24 cellular contexts compared by ENCODE assay signal in the genomic region with DNA sequence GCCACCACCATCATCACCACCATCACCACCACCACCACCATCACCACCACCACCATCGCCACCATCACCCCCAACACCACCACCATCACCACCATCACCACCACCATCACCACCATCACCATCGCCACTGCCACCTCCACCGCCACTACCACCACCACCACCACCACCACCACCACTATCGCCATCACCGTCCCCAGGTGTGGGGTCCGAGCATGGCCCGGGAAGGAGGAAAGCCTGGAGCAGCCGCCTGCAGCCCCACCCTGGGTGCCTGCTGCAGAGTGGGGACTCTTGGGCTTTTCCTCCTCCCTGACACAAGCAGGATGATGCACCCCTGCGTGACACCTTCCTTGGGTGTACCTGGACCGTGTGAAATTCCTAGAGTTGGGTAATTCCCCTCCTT. TPM values are rescaled to one million over a fixed set of nuclear protein-coding genes. Genes with fewer than 3 reads are reported as not detected.
DNase-seq lines count a peak whose midpoint lies in the region; ATAC-seq, FAIRE-seq and TF ChIP-seq lines count a peak whose summit lies in the region.
"Had no signal": no experiment of that assay in that cellular context is flagged by ENCODE, and none has a peak within 500 bp of the region (broad histone marks: within the 10 kb centered on the region; RNA-seq: fewer than 3 reads in every experiment).

No MANE protein-coding gene starts in this region.

- peak; percentile 7 for FAIRE-seq in bronchial epithelial cell (lab: Jason Lieb, UNC)
- FAIRE-seq: GM12892, RCC 7860 had no signal

- ATAC-seq in activated naive CD4-positive, alpha-beta T cell treated with anti-CD3 and anti-CD28 coated beads, Interleukin-2, amount 50 U/mL, for 72 hours, result no peak
- ATAC-seq in stimulated activated effector memory CD8-positive, alpha-beta T cell treated with anti-CD3 and anti-CD28 coated beads, Interleukin-12 subunit alpha, Interleukin-12 subunit beta, amount 100 ng/mL, for 72 hours, result no peak

- peaks cover 1% of the 10 kb centered on the region for H3K36me3 Mint-ChIP-seq in activated naive CD4-positive, alpha-beta T cell treated with anti-CD3 and anti-CD28 coated beads, Interleukin-2, amount 10 ng/mL, durations not matched to agents 7 days and 5 days
- H3K36me3 Mint-ChIP-seq in activated naive CD4-positive, alpha-beta T cell treated with anti-CD3 and anti-CD28 coated beads, Interleukin-2, amount 50 U/mL, for 72 hours, result no peaks in the 10 kb centered on the region
- H3K36me3 Mint-ChIP-seq in stimulated activated effector memory CD8-positive, alpha-beta T cell treated with anti-CD3 and anti-CD28 coated beads, Interleukin-12 subunit alpha, Interleukin-12 subunit beta, amount 100 ng/mL, for 72 hours, result peaks cover 39% of the 10 kb centered on the region
- H3K36me3 Mint-ChIP-seq: CD4-positive, alpha-beta memory T cell had no signal

- H3K27me3 Mint-ChIP-seq in activated naive CD4-positive, alpha-beta T cell treated with anti-CD3 and anti-CD28 coated beads, Interleukin-2, amount 10 ng/mL, durations not matched to agents 7 days and 5 days, result peaks cover 34% of the 10 kb centered on the region

- H3K36me3 ChIP-seq in bronchial epithelial cell (ENCODE audit: control insufficient read depth, insufficient read depth, low read length), result no peaks in the 10 kb centered on the region
- H3K36me3 ChIP-seq: BLaER1 treated with 17β-estradiol and CSF1 and Interleukin-3, amounts not matched to agents 10 nM and 100 nM; HAP-1 had no signal

- POLR2A ChIA-PET in HEK293T (lab: Yijun Ruan, JAX), result no interaction called here

- no peak overlapping the region for H3K27ac Mint-ChIP-seq in activated naive CD4-positive, alpha-beta T cell treated with anti-CD3 and anti-CD28 coated beads, Interleukin-2, amount 10 ng/mL, durations not matched to agents 7 days and 5 days
- H3K27ac Mint-ChIP-seq in activated naive CD4-positive, alpha-beta T cell treated with anti-CD3 and anti-CD28 coated beads, Interleukin-2, amount 50 U/mL, for 72 hours, result no peak overlapping the region
- peak overlapping the region; percentile 70 for H3K27ac Mint-ChIP-seq in stimulated activated effector memory CD8-positive, alpha-beta T cell treated with anti-CD3 and anti-CD28 coated beads, Interleukin-12 subunit alpha, Interleukin-12 subunit beta, amount 100 ng/mL, for 72 hours

- no peak for TF ChIP-seq CTCF in bronchial epithelial cell (IDR thresholded peaks at IDR 0.05; ENCODE audit: insufficient read depth, low read length, severe bottlenecking)

- no peaks in the 10 kb centered on the region for H3K27me3 ChIP-seq in bronchial epithelial cell (ENCODE audit: control insufficient read depth, insufficient read depth, low read length)

- no peak overlapping the region for H3K4me3 ChIP-seq in bronchial epithelial cell (ENCODE audit: low read depth, low read length)
- H3K4me3 ChIP-seq: BLaER1 treated with 17β-estradiol and CSF1 and Interleukin-3, amounts not matched to agents 10 nM and 100 nM; GM23248; HAP-1 had no signal

- CTCF ChIA-PET in activated naive CD4-positive, alpha-beta T cell treated with anti-CD3 and anti-CD28 coated beads, Interleukin-2, amount 10 ng/mL, durations not matched to agents 7 days and 5 days (lab: Charles Lee), result no interaction called here
- CTCF ChIA-PET in HEK293T (lab: Yijun Ruan, JAX), result no interaction called here

- peaks cover 2% of the 10 kb centered on the region for H3K4me1 Mint-ChIP-seq in activated naive CD4-positive, alpha-beta T cell treated with anti-CD3 and anti-CD28 coated beads, Interleukin-2, amount 10 ng/mL, durations not matched to agents 7 days and 5 days
- H3K4me1 Mint-ChIP-seq in stimulated activated effector memory CD8-positive, alpha-beta T cell treated with anti-CD3 and anti-CD28 coated beads, Interleukin-12 subunit alpha, Interleukin-12 subunit beta, amount 100 ng/mL, for 72 hours, result no peaks in the 10 kb centered on the region
- H3K4me1 Mint-ChIP-seq: CD4-positive, alpha-beta memory T cell had no signal

- no peak overlapping the region for H3K4me3 Mint-ChIP-seq in activated naive CD4-positive, alpha-beta T cell treated with anti-CD3 and anti-CD28 coated beads, Interleukin-2, amount 10 ng/mL, durations not matched to agents 7 days and 5 days
- H3K4me3 Mint-ChIP-seq in stimulated activated effector memory CD8-positive, alpha-beta T cell treated with anti-CD3 and anti-CD28 coated beads, Interleukin-12 subunit alpha, Interleukin-12 subunit beta, amount 100 ng/mL, for 72 hours, result no peak overlapping the region
- H3K4me3 Mint-ChIP-seq: CD4-positive, alpha-beta memory T cell had no signal

- peak; percentile 10 for DNase-seq in activated naive CD4-positive, alpha-beta T cell treated with anti-CD3 and anti-CD28 coated beads, Interleukin-2, amount 10 ng/mL, durations not matched to agents 7 days and 5 days
- no peak for DNase-seq in activated naive CD4-positive, alpha-beta T cell treated with anti-CD3 and anti-CD28 coated beads, Interleukin-2, amount 50 U/mL, for 72 hours (ENCODE audit: low spot score in 2 of 2)
- DNase-seq in bronchial epithelial cell (ENCODE audit: low read depth) (no peak), mesenteric fat pad (ENCODE audit: low spot score) (peak; percentile 64), NCI-H446 (lab: John Stamatoyannopoulos, UW) (no peak), HEK293T (ENCODE audit: extremely low spot score) (no peak), COR-L47 (lab: John Stamatoyannopoulos, UW) (no peak)
- DNase-seq in stimulated activated effector memory CD8-positive, alpha-beta T cell treated with anti-CD3 and anti-CD28 coated beads, Interleukin-12 subunit alpha, Interleukin-12 subunit beta, amount 100 ng/mL, for 72 hours (ENCODE audit: low spot score in 2 of 2), result no peak
- DNase-seq: CD4-positive, alpha-beta memory T cell; DMS153; GM23248; Karpas-422; MV-4-11; NCI-H1105 treated with DMSO at 0.1 percent for 48 hours; NCI-H2081; NCI-H2171; NCI-H345; NCI-H524 treated with DMSO at 0.1 percent for 48 hours; NCI-H82; SHP77 had no signal

- peaks cover 5% of the 10 kb centered on the region for H3K9me3 Mint-ChIP-seq in activated naive CD4-positive, alpha-beta T cell treated with anti-CD3 and anti-CD28 coated beads, Interleukin-2, amount 10 ng/mL, durations not matched to agents 7 days and 5 days
- no peaks in the 10 kb centered on the region for H3K9me3 Mint-ChIP-seq in activated naive CD4-positive, alpha-beta T cell treated with anti-CD3 and anti-CD28 coated beads, Interleukin-2, amount 50 U/mL, for 72 hours
- H3K9me3 Mint-ChIP-seq in stimulated activated effector memory CD8-positive, alpha-beta T cell treated with anti-CD3 and anti-CD28 coated beads, Interleukin-12 subunit alpha, Interleukin-12 subunit beta, amount 100 ng/mL, for 72 hours, result no peaks in the 10 kb centered on the region
- H3K9me3 Mint-ChIP-seq: CD4-positive, alpha-beta memory T cell had no signal

TF ChIP-seq in HEK293T, 16 proteins besides CTCF, POLR2A, EP300 and RAD21:
- TF ChIP-seq TARDBP (IDR thresholded peaks at IDR 0.05), result no peak

RNA-seq across cellular contexts. Expression of a gene that starts 43.9 kb away (rescaled TPM):
- under 1 TPM; 0.32 to 0.41 TPM for total RNA-seq in activated naive CD4-positive, alpha-beta T cell treated with anti-CD3 and anti-CD28 coated beads, Interleukin-2, amount 50 U/mL, for 72 hours
- 0.26 and 1.0 TPM in 2 replicates for total RNA-seq in bronchial epithelial cell
- not detected for total RNA-seq in mesenteric fat pad
- total RNA-seq: CD4-positive, alpha-beta memory T cell; GM23248 had no signal

RNA-seq across cellular contexts. Expression of a gene that starts 47.0 kb away (rescaled TPM):
- 1 to 10 TPM; 2.2 to 3.6 TPM for total RNA-seq in activated naive CD4-positive, alpha-beta T cell treated with anti-CD3 and anti-CD28 coated beads, Interleukin-2, amount 50 U/mL, for 72 hours
- total RNA-seq in bronchial epithelial cell, result 1.6 and 6.8 TPM in 2 replicates
- total RNA-seq in mesenteric fat pad, result 2.0 TPM
- total RNA-seq: GM23248 had no signal

Comparison
In these comparisons a context has a peak if more than half of its experiments do, and no peak if none do; other contexts are left out.
1. DNase-seq: peak in activated naive CD4-positive, alpha-beta T cell treated with anti-CD3 and anti-CD28 coated beads, Interleukin-2, amount 10 ng/mL, durations not matched to agents 7 days and 5 days (single experiment) and mesenteric fat pad (single experiment); none in activated naive CD4-positive, alpha-beta T cell treated with anti-CD3 and anti-CD28 coated beads, Interleukin-2, amount 50 U/mL, for 72 hours (0 of 2), bronchial epithelial cell (single experiment), stimulated activated effector memory CD8-positive, alpha-beta T cell treated with anti-CD3 and anti-CD28 coated beads, Interleukin-12 subunit alpha, Interleukin-12 subunit beta, amount 100 ng/mL, for 72 hours (0 of 2), NCI-H446 (0 of 2), HEK293T (single experiment) and COR-L47 (single experiment).